23 cellular contexts compared by ENCODE assay signal in the genomic region with DNA sequence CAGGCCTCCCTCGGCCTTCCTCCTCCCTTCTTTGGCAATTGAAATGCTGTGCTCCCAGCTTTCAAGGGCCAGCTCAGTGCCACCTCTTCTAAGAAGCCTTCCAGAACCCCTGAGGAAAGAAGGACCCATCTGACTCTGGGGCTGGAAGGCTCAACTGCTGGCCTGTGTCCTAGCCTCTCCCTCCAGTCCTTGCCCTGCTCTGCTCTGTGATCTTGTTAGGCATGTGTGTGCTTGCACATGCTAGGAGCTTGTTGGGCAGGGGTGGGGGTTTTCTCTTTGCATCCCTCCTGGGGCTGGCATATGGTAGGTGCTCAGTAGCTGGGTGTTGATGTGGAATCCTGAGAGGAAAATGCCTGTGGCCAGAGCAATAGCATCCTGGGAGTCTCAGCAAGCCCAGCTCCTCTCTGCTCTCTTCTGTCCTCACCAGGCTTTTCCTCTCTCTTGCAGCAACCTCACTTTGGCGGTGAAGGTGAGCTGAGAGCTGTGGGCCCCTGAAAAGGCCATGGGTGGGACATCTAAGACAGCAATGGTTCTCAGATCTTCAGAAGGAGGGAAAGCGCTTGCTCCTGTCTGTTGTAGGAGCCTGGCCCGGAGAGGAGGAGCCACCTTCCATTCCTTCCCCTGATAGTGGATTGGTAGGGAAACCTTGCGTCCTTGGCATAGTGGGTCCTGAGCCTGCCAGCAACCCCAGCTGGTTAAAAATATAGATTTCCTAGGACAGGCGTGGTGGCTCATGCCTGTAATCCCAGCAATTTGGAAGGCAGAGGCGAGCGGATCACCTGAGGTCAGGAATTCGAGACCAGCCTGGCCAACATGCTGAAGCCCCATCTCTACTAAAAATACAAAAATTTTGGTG.
"Had no signal": no experiment of that assay in that cellular context is flagged by ENCODE, and none has a peak within 500 bp of the region (broad histone marks: within the 10 kb centered on the region; RNA-seq: fewer than 3 reads in every experiment).

No MANE protein-coding gene starts in this region.

- H3K27me3 ChIP-seq: brain microvascular endothelial cell, hepatocyte, suprapubic skin had no signal

- H3K36me3 ChIP-seq: brain microvascular endothelial cell had no signal

- H3K4me1 Mint-ChIP-seq: activated CD8-positive, alpha-beta memory T cell treated with anti-CD3 and anti-CD28 coated beads, Interleukin-2, amount 10 ng/mL, durations not matched to agents 7 days and 5 days; endodermal cell had no signal

- DNase-seq: activated CD4-positive, alpha-beta T cell treated with anti-CD3 and anti-CD28 coated beads for 1 hour; activated CD4-positive, alpha-beta T cell treated with anti-CD3 and anti-CD28 coated beads, Interleukin-2, amount 50 U/mL, for 4 hours; activated CD8-positive, alpha-beta memory T cell treated with anti-CD3 and anti-CD28 coated beads, Interleukin-2, amount 10 ng/mL, durations not matched to agents 7 days and 5 days; activated naive CD4-positive, alpha-beta T cell treated with anti-CD3 and anti-CD28 coated beads, Interleukin-2, amount 50 U/mL, for 16 hours; activated T-cell treated with anti-CD3 and anti-CD28 coated beads, Interleukin-2, amount 50 U/mL, for 1 hour; amniotic stem cell; brain microvascular endothelial cell; endodermal cell; erythroblast; left ventricle myocardium inferior; mesendoderm; nucleus accumbens; T-helper 1 cell; T1000; trophoblast cell had no signal

- H3K9me3 Mint-ChIP-seq: activated T-helper 2 cell treated with anti-CD3 and anti-CD28 coated beads, Interferon-gamma antibody, Interleukin-2, Interleukin-4, amounts not matched to agents 10 μg/mL and 5 μg/mL and 100 μg/mL, durations not matched to agents 14 hours and 24 hours and 36 hours; endodermal cell; natural killer cell treated with Interleukin-12 subunit alpha and Interleukin-12 subunit beta and Interleukin-15 and Interleukin-18, amount 100 ng/mL, for 72 hours; stimulated activated naive CD8-positive, alpha-beta T cell treated with anti-CD3 and anti-CD28 coated beads, Interleukin-15, Interleukin-2, amounts not matched to agents 100 ng/mL and 50 ng/mL, for 24 hours had no signal

- H3K9me3 ChIP-seq: left ventricle myocardium inferior, suprapubic skin had no signal

- H3K36me3 Mint-ChIP-seq: activated CD8-positive, alpha-beta memory T cell treated with anti-CD3 and anti-CD28 coated beads, Interleukin-2, amount 10 ng/mL, durations not matched to agents 7 days and 5 days; natural killer cell treated with Interleukin-12 subunit alpha and Interleukin-12 subunit beta and Interleukin-15 and Interleukin-18, amount 100 ng/mL, for 72 hours had no signal

- H3K4me3 Mint-ChIP-seq: activated CD8-positive, alpha-beta memory T cell treated with anti-CD3 and anti-CD28 coated beads, Interleukin-2, amount 10 ng/mL, durations not matched to agents 7 days and 5 days; endodermal cell; natural killer cell treated with Interleukin-12 subunit alpha and Interleukin-12 subunit beta and Interleukin-15 and Interleukin-18, amount 100 ng/mL, for 72 hours; stimulated activated naive CD8-positive, alpha-beta T cell treated with anti-CD3 and anti-CD28 coated beads, Interleukin-15, Interleukin-2, amounts not matched to agents 100 ng/mL and 50 ng/mL, for 24 hours had no signal

- ATAC-seq: activated CD8-positive, alpha-beta memory T cell treated with anti-CD3 and anti-CD28 coated beads, Interleukin-2, amount 10 ng/mL, durations not matched to agents 7 days and 5 days; right cardiac atrium; SK-N-SH treated with all-trans-retinoic acid at 6 μM for 48 hours had no signal

- H3K27ac ChIP-seq: brain microvascular endothelial cell, hepatocyte, left ventricle myocardium inferior, suprapubic skin had no signal

- H3K27ac Mint-ChIP-seq: activated CD8-positive, alpha-beta memory T cell treated with anti-CD3 and anti-CD28 coated beads, Interleukin-2, amount 10 ng/mL, durations not matched to agents 7 days and 5 days; activated T-helper 2 cell treated with anti-CD3 and anti-CD28 coated beads, Interferon-gamma antibody, Interleukin-2, Interleukin-4, amounts not matched to agents 10 μg/mL and 5 μg/mL and 100 μg/mL, durations not matched to agents 14 hours and 24 hours and 36 hours; endodermal cell; natural killer cell treated with Interleukin-12 subunit alpha and Interleukin-12 subunit beta and Interleukin-15 and Interleukin-18, amount 100 ng/mL, for 72 hours; stimulated activated naive CD8-positive, alpha-beta T cell treated with anti-CD3 and anti-CD28 coated beads, Interleukin-15, Interleukin-2, amounts not matched to agents 100 ng/mL and 50 ng/mL, for 24 hours had no signal

- H3K4me2 ChIP-seq: hepatocyte, smooth muscle cell had no signal

- H3K4me3 ChIP-seq: hepatocyte, left ventricle myocardium inferior, smooth muscle cell, suprapubic skin had no signal

- H3K79me2 ChIP-seq: hepatocyte had no signal

- H2AFZ ChIP-seq: hepatocyte had no signal

- H3K27me3 Mint-ChIP-seq: activated CD8-positive, alpha-beta memory T cell treated with anti-CD3 and anti-CD28 coated beads, Interleukin-2, amount 10 ng/mL, durations not matched to agents 7 days and 5 days; natural killer cell treated with Interleukin-12 subunit alpha and Interleukin-12 subunit beta and Interleukin-15 and Interleukin-18, amount 100 ng/mL, for 72 hours; stimulated activated naive CD8-positive, alpha-beta T cell treated with anti-CD3 and anti-CD28 coated beads, Interleukin-15, Interleukin-2, amounts not matched to agents 100 ng/mL and 50 ng/mL, for 24 hours had no signal
